18 cellular contexts compared by ENCODE assay signal in the genomic region with DNA sequence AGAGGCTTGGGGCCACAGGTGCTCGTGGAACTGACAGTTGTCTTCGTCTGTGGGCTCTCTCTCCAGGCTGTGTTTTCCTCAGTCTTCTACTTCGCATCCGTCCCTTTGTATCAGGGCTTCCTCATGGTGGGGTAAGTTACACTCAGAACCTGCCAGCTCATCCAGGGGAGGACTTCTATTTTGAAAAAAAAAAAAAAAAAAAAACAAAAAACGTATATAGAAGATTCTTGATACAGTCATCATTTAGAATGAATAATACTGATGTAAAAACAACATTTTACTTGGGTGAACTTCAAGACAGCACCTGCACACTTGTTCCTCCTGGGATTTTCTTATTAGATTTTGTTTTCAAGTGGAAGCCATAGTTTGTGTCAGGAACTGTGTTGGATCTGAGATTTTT.
"Had no signal": no experiment of that assay in that cellular context is flagged by ENCODE, and none has a peak within 500 bp of the region (broad histone marks: within the 10 kb centered on the region; RNA-seq: fewer than 3 reads in every experiment).

No MANE protein-coding gene starts in this region.

- H3K4me3 ChIP-seq: coronary artery, heart left ventricle, spleen, stomach, thoracic aorta, transverse colon had no signal

- DNase-seq: effector CD4-positive, alpha-beta T cell; heart left ventricle; hypothalamus; kidney glomerular epithelial cell; mammary epithelial cell; naive thymus-derived CD4-positive, alpha-beta T cell; posterior cingulate gyrus; spleen; stimulated activated CD4-positive, alpha-beta T cell treated with anti-CD3 and anti-CD28 coated beads, Interleukin-2, amount 100 ng/mL, for 24 hours; stimulated activated CD4-positive, alpha-beta T cell treated with anti-CD3 and anti-CD28 coated beads, Interleukin-4, amount 100 ng/mL, for 4 hours; stimulated activated naive CD4-positive, alpha-beta T cell; stomach; substantia nigra; transverse colon had no signal

- ATAC-seq: heart left ventricle; left lobe of liver; naive thymus-derived CD4-positive, alpha-beta T cell; sciatic nerve had no signal
